ENCODE assay signal across 17 cellular contexts in genomic region chr12:101862245-101862644, GRCh38. TPM values are rescaled to one million over a fixed set of nuclear protein-coding genes. Genes with fewer than 3 reads are reported as not detected.
DNase-seq lines count a peak whose midpoint lies in the region; ATAC-seq and TF ChIP-seq lines count a peak whose summit lies in the region.
"Had no signal": no experiment of that assay in that cellular context is flagged by ENCODE, and none has a peak within 500 bp of the region (broad histone marks: within the 10 kb centered on the region; RNA-seq: fewer than 3 reads in every experiment).

No MANE protein-coding gene starts in this region.

- H3K4me3 ChIP-seq in epithelial cell of esophagus (ENCODE audit: low read length), result no peak overlapping the region

- no peaks in the 10 kb centered on the region for H3K36me3 Mint-ChIP-seq in osteocyte (ENCODE audit: unreplicated experiment)

- TF ChIP-seq CTCF in RWPE1 (conservative IDR thresholded peaks at IDR 0.05; ENCODE audit: low read depth) (no peak), epithelial cell of esophagus (IDR thresholded peaks at IDR 0.05; ENCODE audit: insufficient read depth, low read depth, low read length, missing control alignments) (no peak), osteocyte (IDR thresholded peaks at IDR 0.05) (no peak)

- H3K27ac ChIP-seq in RWPE1, result no peak overlapping the region
- H3K27ac ChIP-seq: KMS-11 had no signal

- POLR2A ChIA-PET in RWPE1 (lab: Yijun Ruan, JAX; ENCODE audit: low non-redundant PET), result no interaction called here

- no peaks in the 10 kb centered on the region for H3K27me3 Mint-ChIP-seq in osteocyte (ENCODE audit: unreplicated experiment)

- peak; percentile 79 for DNase-seq in EH (ENCODE audit: low read depth)
- peak; percentile 9 for DNase-seq in RWPE1 (ENCODE audit: low spot score)
- DNase-seq in epithelial cell of esophagus (ENCODE audit: low read depth), result peak; percentile 45
- DNase-seq in osteocyte (ENCODE audit: extremely low spot score, unreplicated experiment), result no peak
- DNase-seq in NCI-H128 (lab: John Stamatoyannopoulos, UW; ENCODE audit: unreplicated experiment), result no peak
- no peak for DNase-seq in putamen (ENCODE audit: low spot score)
- DNase-seq: C1 segment of cervical spinal cord, DMS 273 treated with DMSO at 0.1 percent for 48 hours, H7, NCI-H1048, NCI-H2081 treated with DMSO at 0.1 percent for 48 hours, NCI-H510A treated with DMSO at 0.1 percent for 48 hours had no signal

- ATAC-seq in HG03139 (IDR thresholded peaks at IDR 0.05; ENCODE audit: unreplicated experiment) (no peak), GM18867 (IDR thresholded peaks at IDR 0.05; ENCODE audit: unreplicated experiment) (no peak)
- ATAC-seq: HepG2, Right ventricle myocardium inferior had no signal

- CTCF ChIA-PET in RWPE1 (lab: Yijun Ruan, JAX), result interaction anchor here (1.0 kb wide), 1 partner anchor 32 kb away, joined by 3 read pairs; the partner anchor contains the start of gene GNPTAB

- H3K4me1 Mint-ChIP-seq in osteocyte (ENCODE audit: unreplicated experiment), result peaks cover 32% of the 10 kb centered on the region

- peak overlapping the region; percentile 76 for H3K27ac Mint-ChIP-seq in osteocyte (ENCODE audit: unreplicated experiment)

- no peak overlapping the region for H3K4me3 Mint-ChIP-seq in osteocyte (ENCODE audit: unreplicated experiment)

- H3K9me3 Mint-ChIP-seq in osteocyte (ENCODE audit: unreplicated experiment), result peaks cover 7% of the 10 kb centered on the region

RNA-seq across cellular contexts. Expression of gene DRAM1, which starts 15.1 kb away (rescaled TPM):
- total RNA-seq in osteocyte, result 18.2 and 20.0 TPM in 2 replicates

RNA-seq across cellular contexts. Expression of gene GNPTAB, which starts 31.5 kb away (rescaled TPM):
- total RNA-seq in osteocyte, result 25.8 and 26.8 TPM in 2 replicates

Comparison
In these comparisons a context has a peak if more than half of its experiments do, and no peak if none do; other contexts are left out.
1. DNase-seq: peak in EH (single experiment), RWPE1 (single experiment) and epithelial cell of esophagus (single experiment); none in osteocyte (single experiment), NCI-H128 (single experiment) and putamen (single experiment).